1 cellular context compared by ENCODE assay signal in the genomic region with DNA sequence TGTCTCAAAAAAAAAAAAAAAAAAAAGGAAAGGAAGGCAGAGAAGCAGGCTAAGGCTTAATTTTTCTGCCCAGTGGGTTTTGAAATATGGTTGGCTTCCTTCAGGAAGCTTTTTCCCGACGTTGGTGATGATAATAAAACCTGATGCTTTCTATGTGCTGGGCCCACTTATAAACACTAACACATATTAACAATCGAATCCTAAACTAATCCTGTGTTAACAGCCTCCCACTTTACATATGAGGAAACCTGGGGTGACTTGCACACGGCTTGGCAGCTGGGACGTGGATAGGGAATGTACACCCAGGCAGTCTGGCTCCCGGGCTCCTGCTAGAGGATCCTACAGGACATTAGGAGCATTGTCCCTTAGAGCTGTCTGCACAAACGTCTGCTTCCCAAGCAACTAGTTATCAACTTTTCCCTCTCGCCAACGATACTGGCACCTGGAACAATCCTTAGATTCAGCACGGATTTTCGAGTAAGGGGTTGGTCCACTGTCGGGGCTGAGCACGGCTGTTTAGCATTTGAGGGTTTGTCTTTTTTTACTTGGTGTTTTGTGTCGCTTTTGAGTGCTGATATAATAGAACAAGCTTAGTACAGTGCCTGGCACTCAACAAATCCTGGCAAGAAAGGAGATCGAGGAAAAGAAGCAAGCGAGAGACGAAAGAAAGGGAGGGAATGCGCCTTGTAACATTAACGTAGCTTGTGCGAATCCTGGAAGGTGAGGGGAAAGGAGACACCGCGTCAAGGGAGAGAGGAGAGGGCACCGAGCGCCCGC.
A peak's percentile ranks its signal among the peaks of the same experiment; 100 is the strongest.
TF ChIP-seq lines count a peak whose summit lies in the region.

No MANE protein-coding gene starts in this region.

TF ChIP-seq in HepG2, 621 proteins besides CTCF, POLR2A, EP300 and RAD21 (continues in another document):
- TF ChIP-seq SP5 (CRISPR knock-in tag; IDR thresholded peaks at IDR 0.05; ENCODE audit: borderline replicate concordance, low read depth) (no peak), MAZ (IDR thresholded peaks at IDR 0.05; ENCODE audit: borderline replicate concordance, low read depth, low read length) (no peak), MAZ (CRISPR knock-in tag; IDR thresholded peaks at IDR 0.05; ENCODE audit: low read depth) (no peak), ZNF841 (CRISPR knock-in tag; IDR thresholded peaks at IDR 0.05; ENCODE audit: borderline replicate concordance) (no peak), ZNF790 (CRISPR knock-in tag; IDR thresholded peaks at IDR 0.05; ENCODE audit: borderline replicate concordance) (no peak), IKZF1 (IDR thresholded peaks at IDR 0.05) (no peak), CEBPB (IDR thresholded peaks at IDR 0.05; ENCODE audit: borderline replicate concordance, low read depth, low read length) (no peak), ELF3 (CRISPR knock-in tag; IDR thresholded peaks at IDR 0.05) (no peak; the same call in 1 of the 2 replicates), MIER3 (CRISPR knock-in tag; IDR thresholded peaks at IDR 0.05; ENCODE audit: borderline replicate concordance) (no peak; the same call in 1 of the 2 replicates), ZSCAN12 (CRISPR knock-in tag; IDR thresholded peaks at IDR 0.05) (0 out of 2 replicates have a peak, but pooled peaks have one; percentile 20), KDM4B (CRISPR knock-in tag; IDR thresholded peaks at IDR 0.05) (no peak), CBX2 (IDR thresholded peaks at IDR 0.05; ENCODE audit: low read depth, low read length) (no peak), CBX2 (CRISPR knock-in tag; IDR thresholded peaks at IDR 0.05; ENCODE audit: low read depth) (no peak), POLR2AphosphoS2 (IDR thresholded peaks at IDR 0.05; ENCODE audit: low read depth, low read length) (no peak), NCOA5 (CRISPR knock-in tag; IDR thresholded peaks at IDR 0.05) (no peak), ZNF557 (CRISPR knock-in tag; IDR thresholded peaks at IDR 0.05) (no peak), ZNF562 (CRISPR knock-in tag; IDR thresholded peaks at IDR 0.05; ENCODE audit: borderline replicate concordance) (no peak), SOX5 (CRISPR knock-in tag; IDR thresholded peaks at IDR 0.05; ENCODE audit: borderline replicate concordance) (no peak), ZNF20 (CRISPR knock-in tag; IDR thresholded peaks at IDR 0.05) (no peak), ZNF230 (CRISPR knock-in tag; IDR thresholded peaks at IDR 0.05) (peak; percentile 28; the same call in 1 of the 2 replicates), XRCC5 (optimal IDR thresholded peaks at IDR 0.05; ENCODE audit: low read length) (peak; percentile 75), MYC (CRISPR knock-in tag; IDR thresholded peaks at IDR 0.05; ENCODE audit: borderline replicate concordance) (no peak), ZNF619 (CRISPR knock-in tag; IDR thresholded peaks at IDR 0.05) (no peak), FOXM1 (CRISPR knock-in tag; IDR thresholded peaks at IDR 0.05) (no peak), ZNF501 (CRISPR knock-in tag; IDR thresholded peaks at IDR 0.05) (peak; percentile 72), ZNF720 (CRISPR knock-in tag; IDR thresholded peaks at IDR 0.05) (no peak), TARDBP (CRISPR knock-in tag; IDR thresholded peaks at IDR 0.05) (no peak; the same call in 1 of the 2 replicates), ZNF24 (IDR thresholded peaks at IDR 0.05) (no peak), ZNF83 (CRISPR knock-in tag; IDR thresholded peaks at IDR 0.05; ENCODE audit: borderline replicate concordance) (no peak), MBNL3 (CRISPR knock-in tag; conservative IDR thresholded peaks at IDR 0.05) (no peak), ZNF780A (CRISPR knock-in tag; IDR thresholded peaks at IDR 0.05) (peak; percentile 78; the same call in 1 of the 2 replicates), ZFP37 (CRISPR knock-in tag; IDR thresholded peaks at IDR 0.05; ENCODE audit: borderline replicate concordance) (peak; percentile 87; the same call in 1 of the 2 replicates), HNF4A (CRISPR knock-in tag; IDR thresholded peaks at IDR 0.05) (no peak; the same call in 1 of the 2 replicates)
- TF ChIP-seq, protein P1, sequence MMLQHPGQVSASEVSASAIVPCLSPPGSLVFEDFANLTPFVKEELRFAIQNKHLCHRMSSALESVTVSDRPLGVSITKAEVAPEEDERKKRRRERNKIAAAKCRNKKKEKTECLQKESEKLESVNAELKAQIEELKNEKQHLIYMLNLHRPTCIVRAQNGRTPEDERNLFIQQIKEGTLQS (CRISPR knock-in tag; IDR thresholded peaks at IDR 0.05) = peak; percentile 16; the same call in 1 of the 2 replicates
- TF ChIP-seq, protein P2, sequence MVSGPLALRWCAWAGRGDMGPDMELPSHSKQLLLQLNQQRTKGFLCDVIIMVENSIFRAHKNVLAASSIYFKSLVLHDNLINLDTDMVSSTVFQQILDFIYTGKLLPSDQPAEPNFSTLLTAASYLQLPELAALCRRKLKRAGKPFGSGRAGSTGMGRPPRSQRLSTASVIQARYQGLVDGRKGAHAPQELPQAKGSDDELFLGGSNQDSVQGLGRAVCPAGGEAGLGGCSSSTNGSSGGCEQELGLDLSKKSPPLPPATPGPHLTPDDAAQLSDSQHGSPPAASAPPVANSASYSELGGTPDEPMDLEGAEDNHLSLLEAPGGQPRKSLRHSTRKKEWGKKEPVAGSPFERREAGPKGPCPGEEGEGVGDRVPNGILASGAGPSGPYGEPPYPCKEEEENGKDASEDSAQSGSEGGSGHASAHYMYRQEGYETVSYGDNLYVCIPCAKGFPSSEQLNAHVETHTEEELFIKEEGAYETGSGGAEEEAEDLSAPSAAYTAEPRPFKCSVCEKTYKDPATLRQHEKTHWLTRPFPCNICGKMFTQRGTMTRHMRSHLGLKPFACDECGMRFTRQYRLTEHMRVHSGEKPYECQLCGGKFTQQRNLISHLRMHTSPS (CRISPR knock-in tag; IDR thresholded peaks at IDR 0.05; ENCODE audit: low read depth) = no peak; the same call in 1 of the 2 replicates
- TF ChIP-seq, protein P3, sequence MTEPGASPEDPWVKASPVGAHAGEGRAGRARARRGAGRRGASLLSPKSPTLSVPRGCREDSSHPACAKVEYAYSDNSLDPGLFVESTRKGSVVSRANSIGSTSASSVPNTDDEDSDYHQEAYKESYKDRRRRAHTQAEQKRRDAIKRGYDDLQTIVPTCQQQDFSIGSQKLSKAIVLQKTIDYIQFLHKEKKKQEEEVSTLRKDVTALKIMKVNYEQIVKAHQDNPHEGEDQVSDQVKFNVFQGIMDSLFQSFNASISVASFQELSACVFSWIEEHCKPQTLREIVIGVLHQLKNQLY (CRISPR knock-in tag; IDR thresholded peaks at IDR 0.05) = no peak
- TF ChIP-seq, protein P4, sequence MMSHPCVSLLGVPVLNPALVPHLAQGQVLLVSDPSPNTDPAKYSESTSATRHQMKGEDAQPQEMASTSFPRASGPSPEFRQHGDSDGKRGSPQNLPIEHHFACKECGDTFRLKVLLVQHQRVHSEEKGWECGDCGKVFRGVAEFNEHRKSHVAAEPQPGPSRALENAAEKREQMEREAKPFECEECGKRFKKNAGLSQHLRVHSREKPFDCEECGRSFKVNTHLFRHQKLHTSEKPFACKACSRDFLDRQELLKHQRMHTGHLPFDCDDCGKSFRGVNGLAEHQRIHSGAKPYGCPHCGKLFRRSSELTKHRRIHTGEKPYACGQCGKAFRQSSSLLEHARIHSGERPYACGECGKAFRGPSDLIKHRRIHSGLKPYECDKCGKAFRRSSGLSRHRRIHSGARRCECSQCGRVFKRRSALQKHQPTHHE (CRISPR knock-in tag; IDR thresholded peaks at IDR 0.05; ENCODE audit: borderline replicate concordance) = no peak
- TF ChIP-seq, protein P5, sequence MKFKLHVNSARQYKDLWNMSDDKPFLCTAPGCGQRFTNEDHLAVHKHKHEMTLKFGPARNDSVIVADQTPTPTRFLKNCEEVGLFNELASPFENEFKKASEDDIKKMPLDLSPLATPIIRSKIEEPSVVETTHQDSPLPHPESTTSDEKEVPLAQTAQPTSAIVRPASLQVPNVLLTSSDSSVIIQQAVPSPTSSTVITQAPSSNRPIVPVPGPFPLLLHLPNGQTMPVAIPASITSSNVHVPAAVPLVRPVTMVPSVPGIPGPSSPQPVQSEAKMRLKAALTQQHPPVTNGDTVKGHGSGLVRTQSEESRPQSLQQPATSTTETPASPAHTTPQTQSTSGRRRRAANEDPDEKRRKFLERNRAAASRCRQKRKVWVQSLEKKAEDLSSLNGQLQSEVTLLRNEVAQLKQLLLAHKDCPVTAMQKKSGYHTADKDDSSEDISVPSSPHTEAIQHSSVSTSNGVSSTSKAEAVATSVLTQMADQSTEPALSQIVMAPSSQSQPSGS (CRISPR knock-in tag; IDR thresholded peaks at IDR 0.05) = peak; percentile 11; the same call in 1 of the 2 replicates
- TF ChIP-seq, protein P6, sequence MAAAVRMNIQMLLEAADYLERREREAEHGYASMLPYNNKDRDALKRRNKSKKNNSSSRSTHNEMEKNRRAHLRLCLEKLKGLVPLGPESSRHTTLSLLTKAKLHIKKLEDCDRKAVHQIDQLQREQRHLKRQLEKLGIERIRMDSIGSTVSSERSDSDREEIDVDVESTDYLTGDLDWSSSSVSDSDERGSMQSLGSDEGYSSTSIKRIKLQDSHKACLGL (CRISPR knock-in tag; IDR thresholded peaks at IDR 0.05) = no peak
- TF ChIP-seq, protein P7, sequence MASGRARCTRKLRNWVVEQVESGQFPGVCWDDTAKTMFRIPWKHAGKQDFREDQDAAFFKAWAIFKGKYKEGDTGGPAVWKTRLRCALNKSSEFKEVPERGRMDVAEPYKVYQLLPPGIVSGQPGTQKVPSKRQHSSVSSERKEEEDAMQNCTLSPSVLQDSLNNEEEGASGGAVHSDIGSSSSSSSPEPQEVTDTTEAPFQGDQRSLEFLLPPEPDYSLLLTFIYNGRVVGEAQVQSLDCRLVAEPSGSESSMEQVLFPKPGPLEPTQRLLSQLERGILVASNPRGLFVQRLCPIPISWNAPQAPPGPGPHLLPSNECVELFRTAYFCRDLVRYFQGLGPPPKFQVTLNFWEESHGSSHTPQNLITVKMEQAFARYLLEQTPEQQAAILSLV (CRISPR knock-in tag; IDR thresholded peaks at IDR 0.05; ENCODE audit: borderline replicate concordance) = no peak
- TF ChIP-seq, protein P8, sequence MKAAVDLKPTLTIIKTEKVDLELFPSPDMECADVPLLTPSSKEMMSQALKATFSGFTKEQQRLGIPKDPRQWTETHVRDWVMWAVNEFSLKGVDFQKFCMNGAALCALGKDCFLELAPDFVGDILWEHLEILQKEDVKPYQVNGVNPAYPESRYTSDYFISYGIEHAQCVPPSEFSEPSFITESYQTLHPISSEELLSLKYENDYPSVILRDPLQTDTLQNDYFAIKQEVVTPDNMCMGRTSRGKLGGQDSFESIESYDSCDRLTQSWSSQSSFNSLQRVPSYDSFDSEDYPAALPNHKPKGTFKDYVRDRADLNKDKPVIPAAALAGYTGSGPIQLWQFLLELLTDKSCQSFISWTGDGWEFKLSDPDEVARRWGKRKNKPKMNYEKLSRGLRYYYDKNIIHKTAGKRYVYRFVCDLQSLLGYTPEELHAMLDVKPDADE (CRISPR knock-in tag; IDR thresholded peaks at IDR 0.05) = no peak
- TF ChIP-seq, protein P9, sequence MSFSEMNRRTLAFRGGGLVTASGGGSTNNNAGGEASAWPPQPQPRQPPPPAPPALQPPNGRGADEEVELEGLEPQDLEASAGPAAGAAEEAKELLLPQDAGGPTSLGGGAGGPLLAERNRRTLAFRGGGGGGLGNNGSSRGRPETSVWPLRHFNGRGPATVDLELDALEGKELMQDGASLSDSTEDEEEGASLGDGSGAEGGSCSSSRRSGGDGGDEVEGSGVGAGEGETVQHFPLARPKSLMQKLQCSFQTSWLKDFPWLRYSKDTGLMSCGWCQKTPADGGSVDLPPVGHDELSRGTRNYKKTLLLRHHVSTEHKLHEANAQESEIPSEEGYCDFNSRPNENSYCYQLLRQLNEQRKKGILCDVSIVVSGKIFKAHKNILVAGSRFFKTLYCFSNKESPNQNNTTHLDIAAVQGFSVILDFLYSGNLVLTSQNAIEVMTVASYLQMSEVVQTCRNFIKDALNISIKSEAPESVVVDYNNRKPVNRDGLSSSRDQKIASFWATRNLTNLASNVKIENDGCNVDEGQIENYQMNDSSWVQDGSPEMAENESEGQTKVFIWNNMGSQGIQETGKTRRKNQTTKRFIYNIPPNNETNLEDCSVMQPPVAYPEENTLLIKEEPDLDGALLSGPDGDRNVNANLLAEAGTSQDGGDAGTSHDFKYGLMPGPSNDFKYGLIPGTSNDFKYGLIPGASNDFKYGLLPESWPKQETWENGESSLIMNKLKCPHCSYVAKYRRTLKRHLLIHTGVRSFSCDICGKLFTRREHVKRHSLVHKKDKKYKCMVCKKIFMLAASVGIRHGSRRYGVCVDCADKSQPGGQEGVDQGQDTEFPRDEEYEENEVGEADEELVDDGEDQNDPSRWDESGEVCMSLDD (CRISPR knock-in tag; IDR thresholded peaks at IDR 0.05; ENCODE audit: borderline replicate concordance) = no peak
- TF ChIP-seq, protein P10, sequence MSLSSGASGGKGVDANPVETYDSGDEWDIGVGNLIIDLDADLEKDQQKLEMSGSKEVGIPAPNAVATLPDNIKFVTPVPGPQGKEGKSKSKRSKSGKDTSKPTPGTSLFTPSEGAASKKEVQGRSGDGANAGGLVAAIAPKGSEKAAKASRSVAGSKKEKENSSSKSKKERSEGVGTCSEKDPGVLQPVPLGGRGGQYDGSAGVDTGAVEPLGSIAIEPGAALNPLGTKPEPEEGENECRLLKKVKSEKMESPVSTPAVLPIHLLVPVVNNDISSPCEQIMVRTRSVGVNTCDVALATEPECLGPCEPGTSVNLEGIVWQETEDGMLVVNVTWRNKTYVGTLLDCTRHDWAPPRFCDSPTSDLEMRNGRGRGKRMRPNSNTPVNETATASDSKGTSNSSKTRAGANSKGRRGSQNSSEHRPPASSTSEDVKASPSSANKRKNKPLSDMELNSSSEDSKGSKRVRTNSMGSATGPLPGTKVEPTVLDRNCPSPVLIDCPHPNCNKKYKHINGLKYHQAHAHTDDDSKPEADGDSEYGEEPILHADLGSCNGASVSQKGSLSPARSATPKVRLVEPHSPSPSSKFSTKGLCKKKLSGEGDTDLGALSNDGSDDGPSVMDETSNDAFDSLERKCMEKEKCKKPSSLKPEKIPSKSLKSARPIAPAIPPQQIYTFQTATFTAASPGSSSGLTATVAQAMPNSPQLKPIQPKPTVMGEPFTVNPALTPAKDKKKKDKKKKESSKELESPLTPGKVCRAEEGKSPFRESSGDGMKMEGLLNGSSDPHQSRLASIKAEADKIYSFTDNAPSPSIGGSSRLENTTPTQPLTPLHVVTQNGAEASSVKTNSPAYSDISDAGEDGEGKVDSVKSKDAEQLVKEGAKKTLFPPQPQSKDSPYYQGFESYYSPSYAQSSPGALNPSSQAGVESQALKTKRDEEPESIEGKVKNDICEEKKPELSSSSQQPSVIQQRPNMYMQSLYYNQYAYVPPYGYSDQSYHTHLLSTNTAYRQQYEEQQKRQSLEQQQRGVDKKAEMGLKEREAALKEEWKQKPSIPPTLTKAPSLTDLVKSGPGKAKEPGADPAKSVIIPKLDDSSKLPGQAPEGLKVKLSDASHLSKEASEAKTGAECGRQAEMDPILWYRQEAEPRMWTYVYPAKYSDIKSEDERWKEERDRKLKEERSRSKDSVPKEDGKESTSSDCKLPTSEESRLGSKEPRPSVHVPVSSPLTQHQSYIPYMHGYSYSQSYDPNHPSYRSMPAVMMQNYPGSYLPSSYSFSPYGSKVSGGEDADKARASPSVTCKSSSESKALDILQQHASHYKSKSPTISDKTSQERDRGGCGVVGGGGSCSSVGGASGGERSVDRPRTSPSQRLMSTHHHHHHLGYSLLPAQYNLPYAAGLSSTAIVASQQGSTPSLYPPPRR (CRISPR knock-in tag; IDR thresholded peaks at IDR 0.05; ENCODE audit: borderline replicate concordance) = no peak
- TF ChIP-seq, protein P11, sequence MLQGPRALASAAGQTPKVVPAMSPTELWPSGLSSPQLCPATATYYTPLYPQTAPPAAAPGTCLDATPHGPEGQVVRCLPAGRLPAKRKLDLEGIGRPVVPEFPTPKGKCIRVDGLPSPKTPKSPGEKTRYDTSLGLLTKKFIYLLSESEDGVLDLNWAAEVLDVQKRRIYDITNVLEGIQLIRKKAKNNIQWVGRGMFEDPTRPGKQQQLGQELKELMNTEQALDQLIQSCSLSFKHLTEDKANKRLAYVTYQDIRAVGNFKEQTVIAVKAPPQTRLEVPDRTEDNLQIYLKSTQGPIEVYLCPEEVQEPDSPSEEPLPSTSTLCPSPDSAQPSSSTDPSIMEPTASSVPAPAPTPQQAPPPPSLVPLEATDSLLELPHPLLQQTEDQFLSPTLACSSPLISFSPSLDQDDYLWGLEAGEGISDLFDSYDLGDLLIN (CRISPR knock-in tag; IDR thresholded peaks at IDR 0.05; ENCODE audit: borderline replicate concordance) = no peak
